In the genomic region with DNA sequence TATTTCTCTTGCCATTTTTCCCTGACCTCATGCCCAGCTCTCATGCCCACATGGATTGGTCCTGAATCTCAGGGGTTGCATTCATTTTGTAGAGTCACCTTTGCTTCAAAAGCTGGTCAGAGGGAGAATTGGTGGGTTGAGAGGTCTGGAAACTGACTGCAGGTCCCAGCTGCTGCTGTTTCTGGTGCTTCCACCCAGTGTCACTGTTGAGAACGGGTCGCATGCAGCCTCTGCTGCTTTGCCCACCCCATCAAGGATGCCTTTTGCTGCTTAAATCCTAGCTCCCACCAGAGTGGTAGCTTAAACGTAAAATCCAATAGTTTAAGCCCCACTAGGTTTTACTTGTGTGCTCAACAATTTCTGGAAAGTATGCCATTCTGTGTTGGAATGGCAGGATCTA, we compare ENCODE assay signal across 19 cellular contexts.
"Had no signal": no experiment of that assay in that cellular context is flagged by ENCODE, and none has a peak within 500 bp of the region (broad histone marks: within the 10 kb centered on the region; RNA-seq: fewer than 3 reads in every experiment).

No MANE protein-coding gene starts in this region.

- H3K9me3 ChIP-seq: psoas muscle, suprapubic skin, thyroid gland had no signal

- H3K36me3 ChIP-seq: suprapubic skin, thyroid gland had no signal

- H3K27me3 Mint-ChIP-seq: dendritic cell treated with granulocyte-macrophage colony-stimulating factor and Interleukin-4, amounts not matched to agents 40 ng/mL and 50 ng/mL, for 4 days had no signal

- ATAC-seq: foreskin keratinocyte, left colon, left ventricle myocardium superior, psoas muscle, sciatic nerve had no signal

- H3K4me1 Mint-ChIP-seq: naive B cell, nephron had no signal

- H3K27me3 ChIP-seq: foreskin keratinocyte, suprapubic skin, thyroid gland had no signal

- H3K27ac Mint-ChIP-seq: dendritic cell treated with granulocyte-macrophage colony-stimulating factor and Interleukin-4, amounts not matched to agents 40 ng/mL and 50 ng/mL, for 4 days; naive B cell; nephron; type B pancreatic cell had no signal

- H3K9me3 Mint-ChIP-seq: dendritic cell treated with granulocyte-macrophage colony-stimulating factor and Interleukin-4, amounts not matched to agents 40 ng/mL and 50 ng/mL, for 4 days; naive B cell; nephron; type B pancreatic cell had no signal

- H3K9ac ChIP-seq: parathyroid adenoma had no signal

- H3K79me2 ChIP-seq: parathyroid adenoma had no signal

- H3K4me3 ChIP-seq: lung, psoas muscle, suprapubic skin, thyroid gland had no signal

- H3K4me3 Mint-ChIP-seq: dendritic cell treated with granulocyte-macrophage colony-stimulating factor and Interleukin-4, amounts not matched to agents 40 ng/mL and 50 ng/mL, for 4 days; naive B cell; nephron; type B pancreatic cell had no signal

- H3K36me3 Mint-ChIP-seq: naive B cell, type B pancreatic cell had no signal

- H3K27ac ChIP-seq: foreskin keratinocyte, parathyroid adenoma, psoas muscle, suprapubic skin, thyroid gland had no signal

- H3K4me1 ChIP-seq: foreskin keratinocyte, parathyroid adenoma, psoas muscle, suprapubic skin, thyroid gland had no signal

- FAIRE-seq: colon, endothelial cell of umbilical vein had no signal

- H2AFZ ChIP-seq: parathyroid adenoma had no signal

- DNase-seq: erythroblast; foreskin keratinocyte; left colon; left ventricle myocardium superior; mesenchymal stem cell; naive B cell; psoas muscle; retina; stimulated activated naive CD4-positive, alpha-beta T cell treated with Interleukin-2 at 50 U/mL for 16 hours; thyroid gland had no signal
